18 cellular contexts compared by ENCODE assay signal in the genomic region with DNA sequence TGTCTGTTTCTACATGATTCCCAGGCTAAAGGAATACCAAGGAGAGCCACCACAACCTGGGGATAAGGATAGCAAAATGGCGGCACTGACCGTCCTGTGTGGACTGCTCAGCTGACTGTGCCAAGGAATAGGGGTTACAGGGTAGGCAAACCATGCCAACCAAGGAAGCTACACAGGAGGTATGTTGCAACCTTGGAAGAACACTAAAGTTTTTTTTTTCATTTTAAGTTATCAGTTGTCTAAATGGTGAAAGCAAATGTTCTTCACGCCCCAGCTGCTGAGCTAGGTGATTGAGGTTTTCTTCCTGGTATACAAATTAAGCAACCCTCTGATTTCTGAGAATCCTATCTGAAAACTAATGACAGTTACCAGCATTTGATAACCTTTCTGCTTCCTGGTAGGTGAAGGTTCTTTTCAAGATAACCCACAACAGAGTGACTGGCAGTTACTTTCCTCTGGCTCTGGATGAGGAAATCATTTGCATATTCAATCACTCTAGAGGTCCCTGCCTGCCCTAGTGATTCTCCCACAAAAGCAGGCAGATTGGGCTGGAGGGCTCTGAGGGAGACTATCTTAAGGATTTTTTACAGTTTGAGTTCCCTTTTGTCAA.
A peak's percentile ranks its signal among the peaks of the same experiment; 100 is the strongest.
DNase-seq lines count a peak whose midpoint lies in the region; ATAC-seq and TF ChIP-seq lines count a peak whose summit lies in the region.
"Had no signal": no experiment of that assay in that cellular context is flagged by ENCODE, and none has a peak within 500 bp of the region (broad histone marks: within the 10 kb centered on the region; RNA-seq: fewer than 3 reads in every experiment).

No MANE protein-coding gene starts in this region.

- DNase-seq in GF-D8 (lab: John Stamatoyannopoulos, UW): peak; percentile 10
- DNase-seq in WTC11 (ENCODE audit: low spot score): no peak
- peak in 1 of 2 donors; percentile 48 for DNase-seq in left colon
- no peak for DNase-seq in GM19238 (ENCODE audit: insufficient read length, low spot score)
- DNase-seq: activated T-cell treated with anti-CD3 and anti-CD28 coated beads, Interleukin-2, amount 50 U/mL, for 24 hours; brain microvascular endothelial cell; DMS79 treated with DMSO at 0.1 percent for 48 hours; foreskin keratinocyte; left lung; NCI-H1105; ovary; sigmoid colon had no signal

- H3K9me3 Mint-ChIP-seq in WTC11: no peaks in the 10 kb centered on the region
- H3K9me3 Mint-ChIP-seq: activated naive CD4-positive, alpha-beta T cell treated with anti-CD3 and anti-CD28 coated beads, Interleukin-2, amount 50 U/mL, for 72 hours; activated T-cell treated with anti-CD3 and anti-CD28 coated beads, Interleukin-2, amount 50 U/mL, for 24 hours; dendritic cell treated with granulocyte-macrophage colony-stimulating factor and Interleukin-4, amounts not matched to agents 40 ng/mL and 50 ng/mL, for 4 days had no signal

- no peak for TF ChIP-seq CTCF in WTC11 (IDR thresholded peaks at IDR 0.05)

- POLR2A ChIA-PET in WTC11 (lab: Charles Lee): no interaction called here

- peaks cover 8% of the 10 kb centered on the region for H3K4me1 Mint-ChIP-seq in WTC11

- H3K27me3 Mint-ChIP-seq in WTC11 (ENCODE audit: low read depth): no peaks in the 10 kb centered on the region

- ATAC-seq in HG03432 (IDR thresholded peaks at IDR 0.05; ENCODE audit: unreplicated experiment): peak; percentile 48
- peak; percentile 82 for ATAC-seq in WTC11
- ATAC-seq in left colon: peak; percentile 76
- ATAC-seq in GM18870 (IDR thresholded peaks at IDR 0.05; ENCODE audit: unreplicated experiment): no peak
- no peak for ATAC-seq in HG03045 (IDR thresholded peaks at IDR 0.05; ENCODE audit: unreplicated experiment)
- no peak for ATAC-seq in HG03108 (IDR thresholded peaks at IDR 0.05; ENCODE audit: unreplicated experiment)
- ATAC-seq: foreskin keratinocyte, left lung had no signal

- H3K36me3 Mint-ChIP-seq in WTC11: no peaks in the 10 kb centered on the region
- H3K36me3 Mint-ChIP-seq: activated naive CD4-positive, alpha-beta T cell treated with anti-CD3 and anti-CD28 coated beads, Interleukin-2, amount 50 U/mL, for 72 hours had no signal

- no peak overlapping the region for H3K27ac Mint-ChIP-seq in WTC11
- H3K27ac Mint-ChIP-seq: activated naive CD4-positive, alpha-beta T cell treated with anti-CD3 and anti-CD28 coated beads, Interleukin-2, amount 50 U/mL, for 72 hours; activated T-cell treated with anti-CD3 and anti-CD28 coated beads, Interleukin-2, amount 50 U/mL, for 24 hours; dendritic cell treated with granulocyte-macrophage colony-stimulating factor and Interleukin-4, amounts not matched to agents 40 ng/mL and 50 ng/mL, for 4 days had no signal

- H3K4me3 Mint-ChIP-seq in WTC11: no peak overlapping the region
- H3K4me3 Mint-ChIP-seq: activated T-cell treated with anti-CD3 and anti-CD28 coated beads, Interleukin-2, amount 50 U/mL, for 24 hours; dendritic cell treated with granulocyte-macrophage colony-stimulating factor and Interleukin-4, amounts not matched to agents 40 ng/mL and 50 ng/mL, for 4 days had no signal

- intact Hi-C loops in left colon (cut with DNase I, micrococcal nuclease): no loop called here

- CTCF ChIA-PET in WTC11 (lab: Charles Lee): no interaction called here

TF ChIP-seq in WTC11, 78 proteins besides CTCF, POLR2A, EP300 and RAD21:
- TF ChIP-seq, protein P1, sequence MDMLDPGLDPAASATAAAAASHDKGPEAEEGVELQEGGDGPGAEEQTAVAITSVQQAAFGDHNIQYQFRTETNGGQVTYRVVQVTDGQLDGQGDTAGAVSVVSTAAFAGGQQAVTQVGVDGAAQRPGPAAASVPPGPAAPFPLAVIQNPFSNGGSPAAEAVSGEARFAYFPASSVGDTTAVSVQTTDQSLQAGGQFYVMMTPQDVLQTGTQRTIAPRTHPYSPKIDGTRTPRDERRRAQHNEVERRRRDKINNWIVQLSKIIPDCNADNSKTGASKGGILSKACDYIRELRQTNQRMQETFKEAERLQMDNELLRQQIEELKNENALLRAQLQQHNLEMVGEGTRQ (CRISPR knock-in tag; IDR thresholded peaks at IDR 0.05): no peak
- TF ChIP-seq, protein P2, sequence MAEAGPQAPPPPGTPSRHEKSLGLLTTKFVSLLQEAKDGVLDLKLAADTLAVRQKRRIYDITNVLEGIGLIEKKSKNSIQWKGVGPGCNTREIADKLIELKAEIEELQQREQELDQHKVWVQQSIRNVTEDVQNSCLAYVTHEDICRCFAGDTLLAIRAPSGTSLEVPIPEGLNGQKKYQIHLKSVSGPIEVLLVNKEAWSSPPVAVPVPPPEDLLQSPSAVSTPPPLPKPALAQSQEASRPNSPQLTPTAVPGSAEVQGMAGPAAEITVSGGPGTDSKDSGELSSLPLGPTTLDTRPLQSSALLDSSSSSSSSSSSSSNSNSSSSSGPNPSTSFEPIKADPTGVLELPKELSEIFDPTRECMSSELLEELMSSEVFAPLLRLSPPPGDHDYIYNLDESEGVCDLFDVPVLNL (CRISPR knock-in tag; IDR thresholded peaks at IDR 0.05; ENCODE audit: borderline replicate concordance, low read depth): no peak
- TF ChIP-seq, protein P3, sequence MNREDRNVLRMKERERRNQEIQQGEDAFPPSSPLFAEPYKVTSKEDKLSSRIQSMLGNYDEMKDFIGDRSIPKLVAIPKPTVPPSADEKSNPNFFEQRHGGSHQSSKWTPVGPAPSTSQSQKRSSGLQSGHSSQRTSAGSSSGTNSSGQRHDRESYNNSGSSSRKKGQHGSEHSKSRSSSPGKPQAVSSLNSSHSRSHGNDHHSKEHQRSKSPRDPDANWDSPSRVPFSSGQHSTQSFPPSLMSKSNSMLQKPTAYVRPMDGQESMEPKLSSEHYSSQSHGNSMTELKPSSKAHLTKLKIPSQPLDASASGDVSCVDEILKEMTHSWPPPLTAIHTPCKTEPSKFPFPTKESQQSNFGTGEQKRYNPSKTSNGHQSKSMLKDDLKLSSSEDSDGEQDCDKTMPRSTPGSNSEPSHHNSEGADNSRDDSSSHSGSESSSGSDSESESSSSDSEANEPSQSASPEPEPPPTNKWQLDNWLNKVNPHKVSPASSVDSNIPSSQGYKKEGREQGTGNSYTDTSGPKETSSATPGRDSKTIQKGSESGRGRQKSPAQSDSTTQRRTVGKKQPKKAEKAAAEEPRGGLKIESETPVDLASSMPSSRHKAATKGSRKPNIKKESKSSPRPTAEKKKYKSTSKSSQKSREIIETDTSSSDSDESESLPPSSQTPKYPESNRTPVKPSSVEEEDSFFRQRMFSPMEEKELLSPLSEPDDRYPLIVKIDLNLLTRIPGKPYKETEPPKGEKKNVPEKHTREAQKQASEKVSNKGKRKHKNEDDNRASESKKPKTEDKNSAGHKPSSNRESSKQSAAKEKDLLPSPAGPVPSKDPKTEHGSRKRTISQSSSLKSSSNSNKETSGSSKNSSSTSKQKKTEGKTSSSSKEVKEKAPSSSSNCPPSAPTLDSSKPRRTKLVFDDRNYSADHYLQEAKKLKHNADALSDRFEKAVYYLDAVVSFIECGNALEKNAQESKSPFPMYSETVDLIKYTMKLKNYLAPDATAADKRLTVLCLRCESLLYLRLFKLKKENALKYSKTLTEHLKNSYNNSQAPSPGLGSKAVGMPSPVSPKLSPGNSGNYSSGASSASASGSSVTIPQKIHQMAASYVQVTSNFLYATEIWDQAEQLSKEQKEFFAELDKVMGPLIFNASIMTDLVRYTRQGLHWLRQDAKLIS (CRISPR knock-in tag; IDR thresholded peaks at IDR 0.05; ENCODE audit: borderline replicate concordance): no peak
- no peak for TF ChIP-seq ATF1 (CRISPR knock-in tag; IDR thresholded peaks at IDR 0.05)
- TF ChIP-seq TEAD1 (CRISPR knock-in tag; IDR thresholded peaks at IDR 0.05): no peak

Comparison
In these comparisons a context has a peak if more than half of its experiments do, and no peak if none do; other contexts are left out.
1. ATAC-seq: peak in HG03432 (single experiment), WTC11 (single experiment) and left colon (single experiment); none in GM18870 (single experiment), HG03045 (single experiment) and HG03108 (single experiment).